Comparison of ENCODE assay signal across 9 cellular contexts in the genomic region with DNA sequence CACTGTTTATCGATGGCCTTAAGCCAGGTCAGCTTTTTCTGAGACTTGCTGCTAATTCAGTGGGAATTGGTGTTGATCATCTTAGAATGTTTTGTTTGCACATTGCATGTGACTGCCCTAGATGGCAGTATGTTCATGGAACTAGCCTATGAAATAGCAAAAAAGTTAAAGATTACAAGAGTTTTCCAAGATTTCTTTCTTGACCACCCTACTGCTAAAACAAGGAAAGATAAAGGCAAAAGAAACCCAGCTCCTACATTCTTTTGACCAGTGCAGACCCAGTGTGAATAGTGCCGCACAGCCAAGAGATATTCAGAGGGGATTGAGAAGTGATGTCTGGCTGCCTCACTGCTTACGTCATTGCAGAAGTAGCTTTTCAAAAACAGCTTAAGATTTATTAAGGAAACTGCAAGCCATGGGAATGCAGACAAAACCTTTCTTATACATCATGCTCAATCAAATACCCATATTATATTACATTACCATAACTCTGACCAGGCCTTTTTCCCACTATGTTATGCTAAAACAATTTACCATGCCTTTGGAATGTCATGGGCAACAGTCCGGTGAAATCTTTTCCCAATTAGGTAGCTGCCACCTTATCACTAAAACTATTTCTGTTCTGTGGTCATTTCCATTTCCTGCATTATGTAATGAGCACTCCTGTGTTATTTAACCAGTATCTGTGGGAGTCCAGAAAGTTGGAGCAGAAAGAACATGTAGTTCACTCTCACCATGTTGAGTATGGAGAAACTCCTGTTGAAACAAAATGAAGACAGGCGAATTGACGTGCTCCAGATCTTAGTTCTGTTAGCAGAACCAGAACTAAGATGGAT. TPM values are rescaled to one million over a fixed set of nuclear protein-coding genes. Genes with fewer than 3 reads are reported as not detected.
A peak's percentile ranks its signal among the peaks of the same experiment; 100 is the strongest.
DNase-seq lines count a peak whose midpoint lies in the region; ATAC-seq and TF ChIP-seq lines count a peak whose summit lies in the region.
"Had no signal": no experiment of that assay in that cellular context is flagged by ENCODE, and none has a peak within 500 bp of the region (broad histone marks: within the 10 kb centered on the region; RNA-seq: fewer than 3 reads in every experiment).

No MANE protein-coding gene starts in this region.

- no peak for TF ChIP-seq POLR2A in Peyer's patch (IDR thresholded peaks at IDR 0.05)

- H3K27me3 Mint-ChIP-seq in Caco-2 (ENCODE audit: insufficient read depth, unreplicated experiment) (no peaks in the 10 kb centered on the region), progenitor cell of endocrine pancreas (no peaks in the 10 kb centered on the region)
- H3K27me3 Mint-ChIP-seq in stimulated activated naive B cell treated with anti-CD40 and anti-IgM and Interleukin-4, amounts not matched to agents 10 μg/mL and 1 μg/mL and 100 μg/mL, for 72 hours: no peaks in the 10 kb centered on the region

- H3K4me3 ChIP-seq in Caco-2 (ENCODE audit: low read depth, low read length) (no peak overlapping the region), Peyer's patch (no peak overlapping the region), fibroblast of villous mesenchyme (ENCODE audit: low read depth, low read length) (peak overlapping the region; percentile 2)

- H3K4me1 ChIP-seq in Caco-2 (peaks cover 45% of the 10 kb centered on the region), Peyer's patch (peaks cover 0 to 8% (median 0%) of the 10 kb centered on the region in 4 donors)

- POLR2A ChIA-PET in Caco-2 (lab: Charles Lee): no interaction called here

- H3K27me3 ChIP-seq in Caco-2 (replicated peaks; ENCODE audit: control insufficient read depth, insufficient read depth, low read length): no peaks in the 10 kb centered on the region
- no peaks in the 10 kb centered on the region for H3K27me3 ChIP-seq in Peyer's patch

- CTCF ChIA-PET in Caco-2 (lab: Charles Lee): interaction anchor here (0.6 to 1.1 kb wide), 6 partner anchors 30 to 165 kb away, joined by 3 to 5 read pairs (median 4); a partner anchor contains a TSS

- H3K4me1 Mint-ChIP-seq in Caco-2 (ENCODE audit: low read depth, unreplicated experiment): peaks cover 42% of the 10 kb centered on the region
- H3K4me1 Mint-ChIP-seq in progenitor cell of endocrine pancreas (ENCODE audit: low read depth): peaks cover 58% of the 10 kb centered on the region
- peaks cover 10 to 23% of the 10 kb centered on the region in 2 donors for H3K4me1 Mint-ChIP-seq in stimulated activated naive B cell treated with anti-CD40 and anti-IgM and Interleukin-4, amounts not matched to agents 10 μg/mL and 1 μg/mL and 100 μg/mL, for 72 hours

- intact Hi-C loops in Caco-2 (cut with micrococcal nuclease; ENCODE audit: unreplicated experiment): loop anchor here (1.0 kb wide), 1 partner anchor 102 kb away; no protein-coding TSS in a partner anchor

- no peak for ATAC-seq in stimulated activated naive B cell treated with anti-CD40 and anti-IgM and Interleukin-4, amounts not matched to agents 10 μg/mL and 1 μg/mL and 100 μg/mL, for 72 hours (replicated peaks)

- H3K9me3 Mint-ChIP-seq in Caco-2 (ENCODE audit: unreplicated experiment) (no peaks in the 10 kb centered on the region), progenitor cell of endocrine pancreas (ENCODE audit: low read depth) (no peaks in the 10 kb centered on the region)
- no peaks in the 10 kb centered on the region for H3K9me3 Mint-ChIP-seq in stimulated activated naive B cell treated with anti-CD40 and anti-IgM and Interleukin-4, amounts not matched to agents 10 μg/mL and 1 μg/mL and 100 μg/mL, for 72 hours
- H3K9me3 Mint-ChIP-seq: dendritic cell treated with granulocyte-macrophage colony-stimulating factor and Interleukin-4, amounts not matched to agents 40 ng/mL and 50 ng/mL, for 4 days had no signal

- no peaks in the 10 kb centered on the region for H3K36me3 ChIP-seq in Caco-2 (ENCODE audit: control insufficient read depth, insufficient read depth, low read length)
- H3K36me3 ChIP-seq in Peyer's patch: no peaks in the 10 kb centered on the region

- peak; percentile 27 to 35 for TF ChIP-seq CTCF in Caco-2 (IDR thresholded peaks at IDR 0.05; ENCODE audit: insufficient read depth in 1 of 2, low read depth in 1 of 2, low read length in 1 of 2, severe bottlenecking in 1 of 2, unreplicated experiment in 1 of 2)
- TF ChIP-seq CTCF in Peyer's patch (IDR thresholded peaks at IDR 0.05): no peak
- peak; percentile 40 for TF ChIP-seq CTCF in fibroblast of villous mesenchyme (IDR thresholded peaks at IDR 0.05; ENCODE audit: insufficient read depth, low read depth, low read length)
- no peak for TF ChIP-seq CTCF in progenitor cell of endocrine pancreas (IDR thresholded peaks at IDR 0.05; ENCODE audit: unreplicated experiment)

- H3K4me3 Mint-ChIP-seq in Caco-2 (ENCODE audit: unreplicated experiment) (no peak overlapping the region), progenitor cell of endocrine pancreas (ENCODE audit: low read depth) (no peak overlapping the region)
- H3K4me3 Mint-ChIP-seq in stimulated activated naive B cell treated with anti-CD40 and anti-IgM and Interleukin-4, amounts not matched to agents 10 μg/mL and 1 μg/mL and 100 μg/mL, for 72 hours: no peak overlapping the region
- H3K4me3 Mint-ChIP-seq: dendritic cell treated with granulocyte-macrophage colony-stimulating factor and Interleukin-4, amounts not matched to agents 40 ng/mL and 50 ng/mL, for 4 days had no signal

- H3K36me3 Mint-ChIP-seq in Caco-2 (ENCODE audit: insufficient read depth, unreplicated experiment) (peaks cover under 1% of the 10 kb centered on the region), progenitor cell of endocrine pancreas (ENCODE audit: insufficient read depth) (no peaks in the 10 kb centered on the region)
- peaks cover 0 to 2% of the 10 kb centered on the region in 2 donors for H3K36me3 Mint-ChIP-seq in stimulated activated naive B cell treated with anti-CD40 and anti-IgM and Interleukin-4, amounts not matched to agents 10 μg/mL and 1 μg/mL and 100 μg/mL, for 72 hours

- H3K9me3 ChIP-seq in Caco-2 (no peaks in the 10 kb centered on the region), Peyer's patch (no peaks in the 10 kb centered on the region)

- H3K27ac ChIP-seq in Peyer's patch: peak overlapping the region; percentile 15 to 59 (median 30)

- no TSS peak for BruUV-seq in Caco-2 (replicated peaks; lab: Mats Ljungman, UMichigan)

- H3K27ac Mint-ChIP-seq in Caco-2 (ENCODE audit: unreplicated experiment) (peak overlapping the region; percentile 8), progenitor cell of endocrine pancreas (peak overlapping the region; percentile 23)
- H3K27ac Mint-ChIP-seq in stimulated activated naive B cell treated with anti-CD40 and anti-IgM and Interleukin-4, amounts not matched to agents 10 μg/mL and 1 μg/mL and 100 μg/mL, for 72 hours: no peak overlapping the region
- H3K27ac Mint-ChIP-seq: dendritic cell treated with granulocyte-macrophage colony-stimulating factor and Interleukin-4, amounts not matched to agents 40 ng/mL and 50 ng/mL, for 4 days had no signal

- DNase-seq in Caco-2 (no peak), Peyer's patch (no peak), fibroblast of villous mesenchyme (ENCODE audit: low read depth) (peak; percentile 92), progenitor cell of endocrine pancreas (ENCODE audit: low spot score, unreplicated experiment) (no peak), inferior parietal cortex (ENCODE audit: extremely low spot score) (no peak), islet precursor cell (no peak), NCI-H510A treated with DMSO at 0.1 percent for 48 hours (lab: John Stamatoyannopoulos, UW) (no peak)
- no peak for DNase-seq in stimulated activated naive B cell treated with anti-CD40 and anti-IgM and Interleukin-4, amounts not matched to agents 10 μg/mL and 1 μg/mL and 100 μg/mL, for 72 hours

RNA-seq across cellular contexts. Expression of a gene that starts 6.0 kb away (rescaled TPM):
- total RNA-seq in Caco-2 (2022) (59.9 and 60.5 TPM in 2 replicates), Peyer's patch (10 to 100 TPM in 3 of 4 donors, 1 to 10 TPM in 1; 6.0 to 66.0 (median 12.5) TPM), fibroblast of villous mesenchyme (82.1 and 111 TPM in 2 replicates), progenitor cell of endocrine pancreas (58.3 and 59.1 TPM in 2 replicates)

Comparison
In these comparisons a context has a peak if more than half of its experiments do, and no peak if none do; other contexts are left out.
1. CTCF ChIP-seq: peak in Caco-2 (2 of 2) and fibroblast of villous mesenchyme (single experiment); none in Peyer's patch (0 of 6) and progenitor cell of endocrine pancreas (single experiment).